ENCODE assay signal across 8 cellular contexts in genomic region chr5:133398646-133399081, GRCh38.
DNase-seq lines count a peak whose midpoint lies in the region; ATAC-seq, FAIRE-seq and TF ChIP-seq lines count a peak whose summit lies in the region.

No MANE protein-coding gene starts in this region.

- CTCF ChIA-PET in activated B cell treated with CpG ODN at 0.5 μM for 24 hours (lab: Charles Lee), result interaction anchor here (1.1 to 3.3 kb wide), 2 partner anchors 23 to 25 kb away, joined by 5 to 21 read pairs; no protein-coding TSS in a partner anchor

- no peaks in the 10 kb centered on the region for H3K9me3 Mint-ChIP-seq in activated B cell treated with CpG ODN at 0.5 μM for 24 hours
- no peaks in the 10 kb centered on the region for H3K9me3 Mint-ChIP-seq in osteocyte (ENCODE audit: unreplicated experiment)

- peak overlapping the region; percentile 59 for H3K4me3 Mint-ChIP-seq in activated B cell treated with CpG ODN at 0.5 μM for 24 hours
- no peak overlapping the region for H3K4me3 Mint-ChIP-seq in osteocyte (ENCODE audit: unreplicated experiment)

- H3K27ac Mint-ChIP-seq in activated B cell treated with CpG ODN at 0.5 μM for 24 hours (peak overlapping the region; percentile 94), osteocyte (ENCODE audit: unreplicated experiment) (no peak overlapping the region)

- ATAC-seq in GM19043 (IDR thresholded peaks at IDR 0.05; ENCODE audit: low read depth, unreplicated experiment) (peak; percentile 58), activated B cell treated with CpG ODN at 0.5 μM for 24 hours (ENCODE audit: low read depth) (peak; percentile 88), GM21528 (IDR thresholded peaks at IDR 0.05; ENCODE audit: low FRiP score, unreplicated experiment) (no peak), GM19455 (IDR thresholded peaks at IDR 0.05; ENCODE audit: unreplicated experiment) (no peak), SK-N-SH treated with all-trans-retinoic acid at 6 μM for 48 hours (no peak)

- no peaks in the 10 kb centered on the region for H3K27me3 Mint-ChIP-seq in activated B cell treated with CpG ODN at 0.5 μM for 24 hours
- H3K27me3 Mint-ChIP-seq in osteocyte (ENCODE audit: unreplicated experiment), result peaks cover 20% of the 10 kb centered on the region

- FAIRE-seq in urothelium cell line (lab: Jason Lieb, UNC), result no peak

- DNase-seq in Daoy (ENCODE audit: low read depth) (peak; percentile 21), activated B cell treated with CpG ODN at 0.5 μM for 24 hours (no peak), osteocyte (ENCODE audit: extremely low spot score, unreplicated experiment) (peak; percentile 63), urothelium cell line (ENCODE audit: low spot score) (no peak)

- no peaks in the 10 kb centered on the region for H3K36me3 Mint-ChIP-seq in activated B cell treated with CpG ODN at 0.5 μM for 24 hours (ENCODE audit: low read depth)
- no peaks in the 10 kb centered on the region for H3K36me3 Mint-ChIP-seq in osteocyte (ENCODE audit: unreplicated experiment)

- TF ChIP-seq CTCF in activated B cell treated with CpG ODN at 0.5 μM for 24 hours (IDR thresholded peaks at IDR 0.05), result no peak
- no peak for TF ChIP-seq CTCF in osteocyte (IDR thresholded peaks at IDR 0.05)

- H3K4me1 Mint-ChIP-seq in activated B cell treated with CpG ODN at 0.5 μM for 24 hours (peaks cover 48% of the 10 kb centered on the region), osteocyte (ENCODE audit: unreplicated experiment) (no peaks in the 10 kb centered on the region)

- POLR2A ChIA-PET in activated B cell treated with CpG ODN at 0.5 μM for 24 hours (lab: Charles Lee), result interaction anchor here (0.7 to 1.9 kb wide), 6 partner anchors 8 to 536 kb away, joined by 3 to 6 read pairs (median 4); partner anchors contain the start of gene HSPA4

- intact Hi-C loops in activated B cell treated with CpG ODN at 0.5 μM for 24 hours (cut with micrococcal nuclease), result loop anchor here (1.0 to 5.0 kb wide), 4 partner anchors 33 to 1144 kb away; partner anchors contain the start of gene AFF4

TF ChIP-seq in SK-N-SH treated with all-trans-retinoic acid at 6 μM for 48 hours, 23 proteins besides CTCF, POLR2A, EP300 and RAD21:
- no peak for TF ChIP-seq ZFP30 (CRISPR knock-in tag; IDR thresholded peaks at IDR 0.05)
- TF ChIP-seq RARB (CRISPR knock-in tag; IDR thresholded peaks at IDR 0.05), result no peak
- TF ChIP-seq, protein P1, sequence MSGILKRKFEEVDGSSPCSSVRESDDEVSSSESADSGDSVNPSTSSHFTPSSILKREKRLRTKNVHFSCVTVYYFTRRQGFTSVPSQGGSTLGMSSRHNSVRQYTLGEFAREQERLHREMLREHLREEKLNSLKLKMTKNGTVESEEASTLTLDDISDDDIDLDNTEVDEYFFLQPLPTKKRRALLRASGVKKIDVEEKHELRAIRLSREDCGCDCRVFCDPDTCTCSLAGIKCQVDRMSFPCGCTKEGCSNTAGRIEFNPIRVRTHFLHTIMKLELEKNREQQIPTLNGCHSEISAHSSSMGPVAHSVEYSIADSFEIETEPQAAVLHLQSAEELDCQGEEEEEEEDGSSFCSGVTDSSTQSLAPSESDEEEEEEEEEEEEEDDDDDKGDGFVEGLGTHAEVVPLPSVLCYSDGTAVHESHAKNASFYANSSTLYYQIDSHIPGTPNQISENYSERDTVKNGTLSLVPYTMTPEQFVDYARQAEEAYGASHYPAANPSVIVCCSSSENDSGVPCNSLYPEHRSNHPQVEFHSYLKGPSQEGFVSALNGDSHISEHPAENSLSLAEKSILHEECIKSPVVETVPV (CRISPR knock-in tag; IDR thresholded peaks at IDR 0.05), result no peak
- TF ChIP-seq CSDC2 (CRISPR knock-in tag; IDR thresholded peaks at IDR 0.05), result no peak
- TF ChIP-seq, protein P2, sequence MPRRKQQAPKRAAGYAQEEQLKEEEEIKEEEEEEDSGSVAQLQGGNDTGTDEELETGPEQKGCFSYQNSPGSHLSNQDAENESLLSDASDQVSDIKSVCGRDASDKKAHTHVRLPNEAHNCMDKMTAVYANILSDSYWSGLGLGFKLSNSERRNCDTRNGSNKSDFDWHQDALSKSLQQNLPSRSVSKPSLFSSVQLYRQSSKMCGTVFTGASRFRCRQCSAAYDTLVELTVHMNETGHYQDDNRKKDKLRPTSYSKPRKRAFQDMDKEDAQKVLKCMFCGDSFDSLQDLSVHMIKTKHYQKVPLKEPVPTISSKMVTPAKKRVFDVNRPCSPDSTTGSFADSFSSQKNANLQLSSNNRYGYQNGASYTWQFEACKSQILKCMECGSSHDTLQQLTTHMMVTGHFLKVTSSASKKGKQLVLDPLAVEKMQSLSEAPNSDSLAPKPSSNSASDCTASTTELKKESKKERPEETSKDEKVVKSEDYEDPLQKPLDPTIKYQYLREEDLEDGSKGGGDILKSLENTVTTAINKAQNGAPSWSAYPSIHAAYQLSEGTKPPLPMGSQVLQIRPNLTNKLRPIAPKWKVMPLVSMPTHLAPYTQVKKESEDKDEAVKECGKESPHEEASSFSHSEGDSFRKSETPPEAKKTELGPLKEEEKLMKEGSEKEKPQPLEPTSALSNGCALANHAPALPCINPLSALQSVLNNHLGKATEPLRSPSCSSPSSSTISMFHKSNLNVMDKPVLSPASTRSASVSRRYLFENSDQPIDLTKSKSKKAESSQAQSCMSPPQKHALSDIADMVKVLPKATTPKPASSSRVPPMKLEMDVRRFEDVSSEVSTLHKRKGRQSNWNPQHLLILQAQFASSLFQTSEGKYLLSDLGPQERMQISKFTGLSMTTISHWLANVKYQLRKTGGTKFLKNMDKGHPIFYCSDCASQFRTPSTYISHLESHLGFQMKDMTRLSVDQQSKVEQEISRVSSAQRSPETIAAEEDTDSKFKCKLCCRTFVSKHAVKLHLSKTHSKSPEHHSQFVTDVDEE (CRISPR knock-in tag; IDR thresholded peaks at IDR 0.05), result no peak
- no peak for TF ChIP-seq CREB5 (CRISPR knock-in tag; IDR thresholded peaks at IDR 0.05; ENCODE audit: low read depth)
- TF ChIP-seq ZFP3 (CRISPR knock-in tag; IDR thresholded peaks at IDR 0.05), result no peak
- no peak for TF ChIP-seq ESRRG (CRISPR knock-in tag; IDR thresholded peaks at IDR 0.05)
- no peak for TF ChIP-seq ZNF565 (CRISPR knock-in tag; conservative IDR thresholded peaks at IDR 0.05; ENCODE audit: low read depth)
- no peak for TF ChIP-seq TOX (CRISPR knock-in tag; IDR thresholded peaks at IDR 0.05; ENCODE audit: borderline replicate concordance)
- TF ChIP-seq ZNF70 (CRISPR knock-in tag; IDR thresholded peaks at IDR 0.05), result no peak

Comparison
In these comparisons a context has a peak if more than half of its experiments do, and no peak if none do; other contexts are left out.
1. DNase-seq: peak in Daoy (single experiment) and osteocyte (single experiment); none in activated B cell treated with CpG ODN at 0.5 μM for 24 hours (single experiment) and urothelium cell line (single experiment).
2. ATAC-seq: peak in GM19043 (single experiment) and activated B cell treated with CpG ODN at 0.5 μM for 24 hours (single experiment); none in GM21528 (single experiment), GM19455 (single experiment) and SK-N-SH treated with all-trans-retinoic acid at 6 μM for 48 hours (single experiment).